28 cellular contexts compared by ENCODE assay signal in the genomic region with DNA sequence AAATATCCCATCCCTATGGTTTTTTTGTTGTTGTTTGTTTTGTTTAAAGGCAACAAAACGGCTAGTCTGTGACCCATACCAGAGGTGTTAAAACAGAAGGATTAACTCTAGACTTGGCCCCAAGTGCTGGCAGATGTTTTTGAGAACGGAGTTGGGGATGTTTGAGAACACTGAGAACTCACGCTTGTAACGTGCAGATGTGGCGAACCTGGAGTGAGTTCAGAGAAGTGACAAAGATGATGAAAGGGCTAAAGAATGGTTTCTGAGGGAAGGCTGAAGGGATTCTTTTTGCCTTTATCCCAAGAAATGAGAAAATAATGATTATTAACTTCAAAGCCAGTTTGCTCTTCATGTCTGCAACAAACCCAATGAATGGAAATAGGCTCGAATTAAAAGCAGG.
DNase-seq lines count a peak whose midpoint lies in the region; ATAC-seq, FAIRE-seq and TF ChIP-seq lines count a peak whose summit lies in the region.
"Had no signal": no experiment of that assay in that cellular context is flagged by ENCODE, and none has a peak within 500 bp of the region (broad histone marks: within the 10 kb centered on the region; RNA-seq: fewer than 3 reads in every experiment).

No MANE protein-coding gene starts in this region.

- H3K36me3 Mint-ChIP-seq in nephron progenitor cell (ENCODE audit: low read depth): peaks cover 7% of the 10 kb centered on the region
- H3K36me3 Mint-ChIP-seq: CD8-positive, alpha-beta T cell had no signal

- H3K27me3 ChIP-seq in right atrium auricular region (no peaks in the 10 kb centered on the region), testis (no peaks in the 10 kb centered on the region)
- H3K27me3 ChIP-seq: MG63 had no signal

- no peak overlapping the region for H3K4me3 ChIP-seq in right atrium auricular region
- H3K4me3 ChIP-seq in testis: no peak overlapping the region
- H3K4me3 ChIP-seq: GM12878, MG63, SK-N-MC had no signal

- 54 to 64% methylated on average over 6 of the region's 6 CpGs for WGBS in testis, 2 donors

- H3K4me1 Mint-ChIP-seq in nephron progenitor cell: peaks cover 73% of the 10 kb centered on the region

- TF ChIP-seq POLR2A in testis (IDR thresholded peaks at IDR 0.05): no peak

- no peaks in the 10 kb centered on the region for H3K27me3 Mint-ChIP-seq in nephron progenitor cell (ENCODE audit: low read depth, poor library complexity)
- H3K27me3 Mint-ChIP-seq: B cell had no signal

- TF ChIP-seq CTCF in right atrium auricular region (IDR thresholded peaks at IDR 0.05) (no peak), nephron progenitor cell (IDR thresholded peaks at IDR 0.05) (no peak), testis (IDR thresholded peaks at IDR 0.05) (no peak)

- peaks cover 0 to 20% of the 10 kb centered on the region in 2 donors for H3K4me1 ChIP-seq in right atrium auricular region
- peaks cover 2% of the 10 kb centered on the region for H3K4me1 ChIP-seq in testis
- H3K4me1 ChIP-seq: Caco-2 had no signal

- ATAC-seq in Right ventricle myocardium inferior (peak; percentile 81), HG03432 (IDR thresholded peaks at IDR 0.05; ENCODE audit: unreplicated experiment) (no peak), HG02981 (IDR thresholded peaks at IDR 0.05; ENCODE audit: unreplicated experiment) (no peak)
- ATAC-seq: CD8-positive, alpha-beta T cell; GM12878 had no signal

- H3K36me3 ChIP-seq in right atrium auricular region (no peaks in the 10 kb centered on the region), testis (ENCODE audit: low read depth, missing control alignments) (no peaks in the 10 kb centered on the region)
- H3K36me3 ChIP-seq: MG63 had no signal

- no peak overlapping the region for H3K27ac ChIP-seq in right atrium auricular region
- H3K27ac ChIP-seq in testis: no peak overlapping the region
- H3K27ac ChIP-seq: 22Rv1, C4-2B, RWPE1, SK-N-MC had no signal

- H3K4me3 Mint-ChIP-seq in nephron progenitor cell: peak overlapping the region; percentile 11
- H3K4me3 Mint-ChIP-seq: B cell; CD8-positive, alpha-beta T cell; HFFc6 had no signal

- peaks cover 21% of the 10 kb centered on the region for H3K9me3 Mint-ChIP-seq in nephron progenitor cell
- H3K9me3 Mint-ChIP-seq: CD8-positive, alpha-beta T cell had no signal

- peak overlapping the region; percentile 62 for H3K27ac Mint-ChIP-seq in nephron progenitor cell
- H3K27ac Mint-ChIP-seq: B cell; CD8-positive, alpha-beta T cell; HFFc6 had no signal

- peak; percentile 68 for FAIRE-seq in endometrium (lab: Jason Lieb, UNC)
- FAIRE-seq: GM12878 had no signal

- DNase-seq in Right ventricle myocardium inferior (ENCODE audit: missing footprints) (no peak), right atrium auricular region (ENCODE audit: low spot score) (no peak), nephron progenitor cell (no peak), testis (peak; percentile 34), NCI-H2227 (lab: John Stamatoyannopoulos, UW; ENCODE audit: unreplicated experiment) (no peak)
- DNase-seq: Caco-2; CD8-positive, alpha-beta T cell; DMS79; EL; GDM1; H7; HFFc6; KBM-7; MG63; NCI-H1105 treated with DMSO at 0.1 percent for 48 hours; NCI-H2029; NCI-H446 treated with DMSO at 0.1 percent for 48 hours; NCI-H526; SIG-M5 had no signal

- intact Hi-C loops in Right ventricle myocardium inferior (cut with DNase I) (no loop called here), testis (cut with DNase I; ENCODE audit: low total_unique reads) (no loop called here)

- H3K9me3 ChIP-seq in right atrium auricular region (no peaks in the 10 kb centered on the region), testis (no peaks in the 10 kb centered on the region)
